Comparison of ENCODE assay signal across 25 cellular contexts in the genomic region with DNA sequence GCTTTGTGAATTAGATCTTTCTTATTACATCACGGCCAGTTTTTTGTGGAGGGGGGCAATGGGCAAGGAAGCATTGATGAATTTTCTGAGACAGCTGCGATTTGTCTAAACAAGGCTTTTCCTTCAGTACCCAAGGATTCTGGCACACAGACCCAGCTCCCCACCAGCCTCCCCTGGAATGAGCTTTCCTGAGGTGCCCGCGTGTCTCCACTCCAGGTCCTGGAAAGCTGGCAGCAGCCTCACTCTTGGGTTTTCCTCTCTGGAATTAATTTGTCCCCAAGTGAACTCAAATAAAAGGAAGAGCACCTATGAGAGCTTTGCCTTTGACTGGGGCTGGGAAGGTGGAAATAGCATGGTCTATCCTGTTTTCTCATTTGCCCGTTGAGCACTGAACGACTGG.
"Had no signal": no experiment of that assay in that cellular context is flagged by ENCODE, and none has a peak within 500 bp of the region (broad histone marks: within the 10 kb centered on the region; RNA-seq: fewer than 3 reads in every experiment).

No MANE protein-coding gene starts in this region.

- H3K4me1 ChIP-seq: colonic mucosa, neural progenitor cell, prostate gland, tibial nerve, vagina had no signal

- H3K9me3 ChIP-seq: colonic mucosa, esophagus squamous epithelium, heart right ventricle, mucosa of descending colon, prostate gland, sigmoid colon, stomach, tibial nerve, vagina had no signal

- ATAC-seq: heart right ventricle; left colon; mucosa of descending colon; natural killer cell treated with Interleukin-12 subunit alpha and Interleukin-12 subunit beta and Interleukin-15 and Interleukin-18, amount 100 ng/mL, for 72 hours; right cardiac atrium; stimulated activated effector memory CD8-positive, alpha-beta T cell treated with anti-CD3 and anti-CD28 coated beads, Interleukin-12 subunit alpha, Interleukin-12 subunit beta, amount 100 ng/mL, for 72 hours had no signal

- DNase-seq: colonic mucosa; effector memory CD4-positive, alpha-beta T cell; erythroblast; esophagus squamous epithelium; foreskin melanocyte; glutamatergic neuron; heart right ventricle; hippocampal formation; kidney glomerular epithelial cell; left colon; left ventricle myocardium superior; mucosa of descending colon; naive B cell; right cardiac atrium; sigmoid colon; stimulated activated CD4-positive, alpha-beta T cell treated with anti-CD3 and anti-CD28 coated beads, Interleukin-2, amount 100 ng/mL, for 24 hours; stimulated activated CD4-positive, alpha-beta T cell treated with anti-CD3 and anti-CD28 coated beads, Interleukin-4, amount 100 ng/mL, for 24 hours; stimulated activated naive CD4-positive, alpha-beta T cell treated with Interleukin-2 at 50 U/mL for 16 hours; stomach had no signal

- H3K4me3 ChIP-seq: colonic mucosa, esophagus squamous epithelium, heart right ventricle, mucosa of descending colon, neural progenitor cell, prostate gland, sigmoid colon, stomach, tibial nerve, vagina had no signal

- H3K27me3 ChIP-seq: colonic mucosa, heart right ventricle, neural progenitor cell, sigmoid colon, stomach, tibial nerve, vagina had no signal

- H3K27ac ChIP-seq: colonic mucosa, esophagus squamous epithelium, heart right ventricle, neural progenitor cell, prostate gland, sigmoid colon, stomach, tibial nerve, vagina had no signal

- H3K36me3 ChIP-seq: colonic mucosa, esophagus squamous epithelium, neural progenitor cell, prostate gland, sigmoid colon, stomach, tibial nerve, vagina had no signal
